ENCODE assay signal across 8 cellular contexts in genomic region chr14:91396959-91397815, GRCh38. TPM values are rescaled to one million over a fixed set of nuclear protein-coding genes. Genes with fewer than 3 reads are reported as not detected.
A peak's percentile ranks its signal among the peaks of the same experiment; 100 is the strongest.
DNase-seq lines count a peak whose midpoint lies in the region; ATAC-seq, FAIRE-seq and TF ChIP-seq lines count a peak whose summit lies in the region.

No MANE protein-coding gene starts in this region.

- peaks cover 45% of the 10 kb centered on the region for H3K36me3 Mint-ChIP-seq in activated CD8-positive, alpha-beta memory T cell treated with anti-CD3 and anti-CD28 coated beads, Interleukin-2, amount 10 ng/mL, durations not matched to agents 7 days and 5 days
- H3K36me3 Mint-ChIP-seq in type B pancreatic cell: peaks cover under 1% of the 10 kb centered on the region
- no peaks in the 10 kb centered on the region for H3K36me3 Mint-ChIP-seq in osteocyte (ENCODE audit: unreplicated experiment)

- H4K20me1 ChIP-seq in Loucy (ENCODE audit: insufficient read depth, low read length, poor library complexity, severe bottlenecking): peaks cover 93% of the 10 kb centered on the region
- H4K20me1 ChIP-seq in keratinocyte (ENCODE audit: control insufficient read depth, extremely low read depth, insufficient read depth, low read length): no peaks in the 10 kb centered on the region

- H3K9me3 ChIP-seq in Loucy (ENCODE audit: insufficient read depth, low read depth, low read length) (no peaks in the 10 kb centered on the region), keratinocyte (ENCODE audit: control insufficient read depth, low read depth, low read length) (no peaks in the 10 kb centered on the region)

- H3K9me3 Mint-ChIP-seq in activated CD8-positive, alpha-beta memory T cell treated with anti-CD3 and anti-CD28 coated beads, Interleukin-2, amount 10 ng/mL, durations not matched to agents 7 days and 5 days (ENCODE audit: low read depth): no peaks in the 10 kb centered on the region
- no peaks in the 10 kb centered on the region for H3K9me3 Mint-ChIP-seq in type B pancreatic cell
- H3K9me3 Mint-ChIP-seq in osteocyte (ENCODE audit: unreplicated experiment): no peaks in the 10 kb centered on the region

- H3K4me3 ChIP-seq in GM12865 (ENCODE audit: low read depth, low read length) (peak overlapping the region; percentile 18), Loucy (ENCODE audit: low read length, poor library complexity, severe bottlenecking) (peak overlapping the region; percentile 54), keratinocyte (ENCODE audit: control insufficient read depth in 2 of 3, extremely low read depth in 1 of 3, insufficient read depth in 2 of 3, low read depth in 1 of 3, low read length in 3 of 3) (peak overlapping the region; percentile 0 to 56 (median 55))

- TF ChIP-seq CTCF in GM12865 (IDR thresholded peaks at IDR 0.05; ENCODE audit: insufficient read depth, low read depth, low read length, missing control alignments) (no peak), Loucy (conservative IDR thresholded peaks at IDR 0.05; ENCODE audit: low read length) (no peak), keratinocyte (optimal IDR thresholded peaks at IDR 0.05 in 1 of 3, IDR thresholded peaks at IDR 0.05 in 1 of 3, conservative IDR thresholded peaks at IDR 0.05 in 1 of 3; ENCODE audit: extremely low read depth in 1 of 3, insufficient read depth in 2 of 3, low read length in 3 of 3) (no peak), type B pancreatic cell (conservative IDR thresholded peaks at IDR 0.05) (no peak), omental fat pad (IDR thresholded peaks at IDR 0.05) (no peak), osteocyte (IDR thresholded peaks at IDR 0.05) (no peak)

- 0 out of 2 replicates have a peak, but pooled peaks cover 4% of the 10 kb centered on the region for H3F3A ChIP-seq in Loucy (ENCODE audit: low read depth)

- H3K9ac ChIP-seq in Loucy (ENCODE audit: low read depth, low read length, poor library complexity, severe bottlenecking) (no peak overlapping the region), keratinocyte (ENCODE audit: control insufficient read depth, extremely low read depth, insufficient read depth, low read length) (peak overlapping the region; percentile 46)

- H3K4me2 ChIP-seq in Loucy (ENCODE audit: low read depth, low read length, poor library complexity, severe bottlenecking): peak overlapping the region; percentile 65
- peak overlapping the region; percentile 88 for H3K4me2 ChIP-seq in keratinocyte (ENCODE audit: control insufficient read depth, extremely low read depth, insufficient read depth, low read depth, low read length)

- peak; percentile 76 for ATAC-seq in GM21576 (IDR thresholded peaks at IDR 0.05; ENCODE audit: unreplicated experiment)
- peak; percentile 77 for ATAC-seq in activated CD8-positive, alpha-beta memory T cell treated with anti-CD3 and anti-CD28 coated beads, Interleukin-2, amount 10 ng/mL, durations not matched to agents 7 days and 5 days
- ATAC-seq in omental fat pad (ENCODE audit: low FRiP score): no peak

- H2AFZ ChIP-seq in Loucy (ENCODE audit: low read length): no peak overlapping the region
- peak overlapping the region; percentile 97 for H2AFZ ChIP-seq in keratinocyte (ENCODE audit: control insufficient read depth, low read length)

- H3K27me3 ChIP-seq in Loucy (ENCODE audit: insufficient read depth, low read length, poor library complexity, severe bottlenecking) (no peaks in the 10 kb centered on the region), keratinocyte (ENCODE audit: control insufficient read depth, extremely low read depth, insufficient read depth, low read length) (no peaks in the 10 kb centered on the region)

- peak; percentile 26 for FAIRE-seq in keratinocyte (lab: Jason Lieb, UNC)

- dilution Hi-C loops in keratinocyte (cut with MboI; ENCODE audit: extremely low pct_ligation_motif_present, low sequenced_read_pairs): no loop called here

- peaks cover 98% of the 10 kb centered on the region for H3K79me2 ChIP-seq in Loucy (ENCODE audit: insufficient read depth, low read length)
- H3K79me2 ChIP-seq in keratinocyte (ENCODE audit: control insufficient read depth, insufficient read depth, low read length): no peaks in the 10 kb centered on the region

- no peaks in the 10 kb centered on the region for H3K27me3 Mint-ChIP-seq in activated CD8-positive, alpha-beta memory T cell treated with anti-CD3 and anti-CD28 coated beads, Interleukin-2, amount 10 ng/mL, durations not matched to agents 7 days and 5 days
- H3K27me3 Mint-ChIP-seq in type B pancreatic cell: no peaks in the 10 kb centered on the region
- H3K27me3 Mint-ChIP-seq in osteocyte (ENCODE audit: unreplicated experiment): no peaks in the 10 kb centered on the region

- peaks cover 85% of the 10 kb centered on the region for H3K4me1 Mint-ChIP-seq in activated CD8-positive, alpha-beta memory T cell treated with anti-CD3 and anti-CD28 coated beads, Interleukin-2, amount 10 ng/mL, durations not matched to agents 7 days and 5 days
- H3K4me1 Mint-ChIP-seq in type B pancreatic cell (ENCODE audit: unreplicated experiment) (peaks cover 59% of the 10 kb centered on the region), osteocyte (ENCODE audit: unreplicated experiment) (peaks cover 9% of the 10 kb centered on the region)

- H3K36me3 ChIP-seq in Loucy (ENCODE audit: insufficient read depth, low read length) (peaks cover 20% of the 10 kb centered on the region; the same call in 1 of the 2 replicates), keratinocyte (ENCODE audit: control insufficient read depth in 2 of 2, extremely low read depth in 1 of 2, insufficient read depth in 2 of 2, low read length in 2 of 2) (no peaks in the 10 kb centered on the region)

- H3K27ac Mint-ChIP-seq in activated CD8-positive, alpha-beta memory T cell treated with anti-CD3 and anti-CD28 coated beads, Interleukin-2, amount 10 ng/mL, durations not matched to agents 7 days and 5 days: peak overlapping the region; percentile 82
- H3K27ac Mint-ChIP-seq in type B pancreatic cell: peak overlapping the region; percentile 91
- no peak overlapping the region for H3K27ac Mint-ChIP-seq in osteocyte (ENCODE audit: unreplicated experiment)

- peak overlapping the region; percentile 99 for H3K4me3 Mint-ChIP-seq in activated CD8-positive, alpha-beta memory T cell treated with anti-CD3 and anti-CD28 coated beads, Interleukin-2, amount 10 ng/mL, durations not matched to agents 7 days and 5 days
- H3K4me3 Mint-ChIP-seq in type B pancreatic cell (peak overlapping the region; percentile 61), osteocyte (ENCODE audit: unreplicated experiment) (no peak overlapping the region)

- peak overlapping the region; percentile 83 for H3K27ac ChIP-seq in keratinocyte (ENCODE audit: control insufficient read depth, insufficient read depth, low read length)

- DNase-seq in GM12865 (ENCODE audit: low read depth) (peak; percentile 85), keratinocyte (ENCODE audit: low read depth, low spot score) (no peak), type B pancreatic cell (ENCODE audit: extremely low spot score, unreplicated experiment) (no peak), omental fat pad (ENCODE audit: low spot score) (no peak), osteocyte (ENCODE audit: extremely low spot score, unreplicated experiment) (no peak)
- DNase-seq in activated CD8-positive, alpha-beta memory T cell treated with anti-CD3 and anti-CD28 coated beads, Interleukin-2, amount 10 ng/mL, durations not matched to agents 7 days and 5 days: peak; percentile 87

- H3K4me1 ChIP-seq in Loucy (ENCODE audit: insufficient read depth, low read length, poor library complexity, severe bottlenecking): peaks cover 56% of the 10 kb centered on the region
- H3K4me1 ChIP-seq in keratinocyte (ENCODE audit: control insufficient read depth, extremely low read depth, insufficient read depth, low read length): peaks cover 33% of the 10 kb centered on the region

- CTCF ChIA-PET in activated CD8-positive, alpha-beta memory T cell treated with anti-CD3 and anti-CD28 coated beads, Interleukin-2, amount 10 ng/mL, durations not matched to agents 7 days and 5 days (lab: Charles Lee): interaction anchor here (0.6 to 9.3 kb wide), 18 partner anchors 9 to 220 kb away, joined by 3 to 117 read pairs (median 10); partner anchors contain the start of gene CCDC88C

- H3K9me1 ChIP-seq in keratinocyte (ENCODE audit: control insufficient read depth, extremely low read depth, insufficient read depth, low read length): peaks cover 3% of the 10 kb centered on the region

- no peaks in the 10 kb centered on the region for H3K9me2 ChIP-seq in Loucy (replicated peaks; ENCODE audit: low read depth, low read length)

RNA-seq across cellular contexts. Expression of gene CCDC88C, which starts 20.4 kb away (rescaled TPM):
- 100 to 1,000 TPM; 151 to 214 TPM for total RNA-seq in activated CD8-positive, alpha-beta memory T cell treated with anti-CD3 and anti-CD28 coated beads, Interleukin-2, amount 10 ng/mL, durations not matched to agents 7 days and 5 days
- 1.8 to 2.4 TPM (median 1.9 TPM) in 3 replicates for polyA plus RNA-seq in keratinocyte
- 5.0 TPM for polyA plus RNA-seq in keratinocyte (2011; ENCODE audit: low read depth)
- polyA plus RNA-seq in keratinocyte (2011; cell fraction: cytosol; rRNA removed): 1.3 and 1.6 TPM in 2 replicates
- polyA plus RNA-seq in keratinocyte (2011; cell fraction: nucleus; rRNA removed): 4.0 and 5.1 TPM in 2 replicates
- 2.1 and 5.1 TPM in 2 replicates for polyA plus RNA-seq in keratinocyte (2012; ENCODE audit: low replicate concordance)
- 4.0 to 5.5 TPM (median 4.1 TPM) in 3 replicates for polyA minus RNA-seq in keratinocyte
- 4.2 TPM for polyA minus RNA-seq in keratinocyte (2011; cell fraction: cytosol; rRNA and poly(A)+ RNA removed)
- 3.9 and 4.0 TPM in 2 replicates for polyA minus RNA-seq in keratinocyte (2011; cell fraction: nucleus; rRNA and poly(A)+ RNA removed)
- total RNA-seq in type B pancreatic cell (ENCODE audit: low replicate concordance): 24.4 and 39.3 TPM in 2 replicates
- total RNA-seq in omental fat pad: 10 to 100 TPM in 1 of 4 donors, 1 to 10 TPM in 3; 4.5 to 36.6 (median 9.4) TPM
- 1.1 and 1.4 TPM in 2 replicates for total RNA-seq in osteocyte

Comparison
In these comparisons a context has a peak if more than half of its experiments do, and no peak if none do; other contexts are left out.
1. DNase-seq: peak in GM12865 (single experiment) and activated CD8-positive, alpha-beta memory T cell treated with anti-CD3 and anti-CD28 coated beads, Interleukin-2, amount 10 ng/mL, durations not matched to agents 7 days and 5 days (single experiment); none in keratinocyte (single experiment), type B pancreatic cell (single experiment), omental fat pad (single experiment) and osteocyte (single experiment).
2. Peak in every context shown above with its lines, with median percentiles within 50 percentile points of each other: H3K4me3 ChIP-seq.